Comparison of ENCODE assay signal across 6 cellular contexts in the genomic region with DNA sequence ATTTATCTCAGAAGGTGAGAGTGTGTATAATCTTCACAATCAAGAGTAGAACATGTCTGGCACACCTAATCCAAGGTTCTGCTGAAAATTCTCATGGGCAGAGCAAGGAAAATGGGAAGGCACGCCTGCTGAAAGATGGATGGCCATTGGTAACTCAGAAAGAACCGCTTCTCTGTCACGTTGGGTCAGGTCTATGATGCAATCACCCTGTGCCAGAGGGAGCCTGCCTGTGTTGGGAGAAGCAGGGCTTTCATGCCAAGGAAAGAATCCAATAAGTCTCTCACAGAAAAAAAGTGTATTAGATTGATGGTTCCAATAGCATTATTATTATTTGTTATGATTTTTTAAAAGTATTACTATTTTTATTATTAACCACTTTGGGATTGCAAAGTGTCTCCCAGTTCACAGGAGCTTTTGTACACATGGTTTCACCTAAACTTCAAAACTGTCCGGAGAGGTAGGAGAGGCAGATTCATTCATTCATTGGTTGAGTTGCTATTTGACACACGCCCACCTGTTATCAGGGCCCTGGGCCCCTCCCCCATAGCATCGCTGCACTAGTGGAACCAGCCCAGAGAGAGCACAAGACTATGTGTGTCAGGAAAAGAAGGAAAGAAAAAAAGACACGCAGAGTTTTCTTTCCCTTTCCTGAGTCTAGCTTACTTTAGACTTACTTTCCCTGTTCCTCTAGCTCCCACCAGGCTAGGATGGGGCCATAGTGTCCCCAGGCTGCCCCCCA.
DNase-seq lines count a peak whose midpoint lies in the region; ATAC-seq and TF ChIP-seq lines count a peak whose summit lies in the region.
"Not testable (repeated sequence)": the region's sequence is repeated elsewhere in the genome, so short reads cannot be mapped to it uniquely, and the experiment has no call there.

No MANE protein-coding gene starts in this region.

- ATAC-seq in WTC11: peak; percentile 59
- ATAC-seq in gastroesophageal sphincter: peak; percentile 54
- peak; percentile 20 for ATAC-seq in left ventricle myocardium superior
- peak; percentile 77 to 88 (median 82) for ATAC-seq in right lobe of liver
- peak; percentile 14 for ATAC-seq in stimulated activated memory B cell treated with anti-CD40 and anti-IgM and Interleukin-4, amounts not matched to agents 10 μg/mL and 1 μg/mL and 100 μg/mL, for 72 hours

- not testable (repeated sequence) for H3F3A ChIP-seq in OCI-LY1 (ENCODE audit: insufficient read depth, low read length)

- not testable (repeated sequence) for H3K27me3 ChIP-seq in OCI-LY1 (ENCODE audit: insufficient read depth, low read length); gastroesophageal sphincter; right lobe of liver

- not testable (repeated sequence) for H2AFZ ChIP-seq in OCI-LY1 (ENCODE audit: low read length)

- not testable (repeated sequence) for H3K79me2 ChIP-seq in OCI-LY1 (ENCODE audit: insufficient read depth, low read length)

- H3K4me1 ChIP-seq in OCI-LY1 (ENCODE audit: insufficient read depth, low read length, severe bottlenecking): peaks cover 46% of the 10 kb centered on the region
- not testable (repeated sequence) for H3K4me1 ChIP-seq in gastroesophageal sphincter, right lobe of liver

- not testable (repeated sequence) for H3K9me3 ChIP-seq in OCI-LY1 (ENCODE audit: low read length); gastroesophageal sphincter; right lobe of liver

- H3K9ac ChIP-seq in OCI-LY1 (ENCODE audit: low read length): not testable (repeated sequence)

- not testable (repeated sequence) for TF ChIP-seq EP300 in gastroesophageal sphincter (IDR thresholded peaks at IDR 0.05)

- no CpG with 5 or more reads among the region's 7 CpGs for WGBS in gastroesophageal sphincter (ENCODE audit: low coverage in 1 of 2), 2 donors
- WGBS in right lobe of liver (ENCODE audit: insufficient coverage, low coverage, low lambda C conversion rate, missing lambda C conversion rate): no CpG with 5 or more reads among the region's 7 CpGs

- not testable (repeated sequence) for H4K20me1 ChIP-seq in OCI-LY1 (ENCODE audit: insufficient read depth, low read length)

- not testable (repeated sequence) for DNase-seq in WTC11 (ENCODE audit: low spot score); left ventricle myocardium superior; right lobe of liver

- peak overlapping the region; percentile 74 for H3K27ac ChIP-seq in OCI-LY1 (ENCODE audit: low read depth, low read length, poor library complexity, severe bottlenecking)
- not testable (repeated sequence) for H3K27ac ChIP-seq in gastroesophageal sphincter, right lobe of liver

- not testable (repeated sequence) for H3K4me3 Mint-ChIP-seq in WTC11; stimulated activated memory B cell treated with anti-CD40 and anti-IgM and Interleukin-4, amounts not matched to agents 10 μg/mL and 1 μg/mL and 100 μg/mL, for 72 hours

- H3K4me1 Mint-ChIP-seq in WTC11; stimulated activated memory B cell treated with anti-CD40 and anti-IgM and Interleukin-4, amounts not matched to agents 10 μg/mL and 1 μg/mL and 100 μg/mL, for 72 hours: not testable (repeated sequence)

- not testable (repeated sequence) for H3K27ac Mint-ChIP-seq in WTC11; stimulated activated memory B cell treated with anti-CD40 and anti-IgM and Interleukin-4, amounts not matched to agents 10 μg/mL and 1 μg/mL and 100 μg/mL, for 72 hours

- not testable (repeated sequence) for TF ChIP-seq CTCF in OCI-LY1 (IDR thresholded peaks at IDR 0.05; ENCODE audit: low read length); WTC11 (IDR thresholded peaks at IDR 0.05); gastroesophageal sphincter (IDR thresholded peaks at IDR 0.05); right lobe of liver (IDR thresholded peaks at IDR 0.05)

- POLR2A ChIA-PET in WTC11 (lab: Charles Lee): not testable (repeated sequence)

- H3K36me3 ChIP-seq in OCI-LY1 (ENCODE audit: insufficient read depth, low read length); gastroesophageal sphincter; right lobe of liver: not testable (repeated sequence)

- intact Hi-C loops in left ventricle myocardium superior (cut with micrococcal nuclease); right lobe of liver (cut with DNase I): not testable (repeated sequence)

- H3K9me2 ChIP-seq in OCI-LY1 (ENCODE audit: low read depth, low read length): not testable (repeated sequence)

- not testable (repeated sequence) for H3K4me2 ChIP-seq in OCI-LY1 (ENCODE audit: low read length)

- not testable (repeated sequence) for H3K4me3 ChIP-seq in OCI-LY1 (ENCODE audit: low read depth, low read length, poor library complexity, severe bottlenecking); gastroesophageal sphincter; right lobe of liver

- not testable (repeated sequence) for H3K9me3 Mint-ChIP-seq in WTC11; stimulated activated memory B cell treated with anti-CD40 and anti-IgM and Interleukin-4, amounts not matched to agents 10 μg/mL and 1 μg/mL and 100 μg/mL, for 72 hours

- CTCF ChIA-PET in WTC11 (lab: Charles Lee): not testable (repeated sequence)

- H3K27me3 Mint-ChIP-seq in WTC11 (ENCODE audit: low read depth); stimulated activated memory B cell treated with anti-CD40 and anti-IgM and Interleukin-4, amounts not matched to agents 10 μg/mL and 1 μg/mL and 100 μg/mL, for 72 hours: not testable (repeated sequence)

- TF ChIP-seq POLR2A in gastroesophageal sphincter (IDR thresholded peaks at IDR 0.05); right lobe of liver (IDR thresholded peaks at IDR 0.05): not testable (repeated sequence)

- H3K36me3 Mint-ChIP-seq in WTC11; stimulated activated memory B cell treated with anti-CD40 and anti-IgM and Interleukin-4, amounts not matched to agents 10 μg/mL and 1 μg/mL and 100 μg/mL, for 72 hours: not testable (repeated sequence)

Comparison
In these comparisons a context has a peak if more than half of its experiments do, and no peak if none do; other contexts are left out.
1. ATAC-seq: peak in every context shown above with its lines; median percentile 82 in right lobe of liver; 59 in WTC11; 54 in gastroesophageal sphincter; 20 in left ventricle myocardium superior; 14 in stimulated activated memory B cell treated with anti-CD40 and anti-IgM and Interleukin-4, amounts not matched to agents 10 μg/mL and 1 μg/mL and 100 μg/mL, for 72 hours.